Comparison of ENCODE assay signal across 24 cellular contexts in the genomic region with DNA sequence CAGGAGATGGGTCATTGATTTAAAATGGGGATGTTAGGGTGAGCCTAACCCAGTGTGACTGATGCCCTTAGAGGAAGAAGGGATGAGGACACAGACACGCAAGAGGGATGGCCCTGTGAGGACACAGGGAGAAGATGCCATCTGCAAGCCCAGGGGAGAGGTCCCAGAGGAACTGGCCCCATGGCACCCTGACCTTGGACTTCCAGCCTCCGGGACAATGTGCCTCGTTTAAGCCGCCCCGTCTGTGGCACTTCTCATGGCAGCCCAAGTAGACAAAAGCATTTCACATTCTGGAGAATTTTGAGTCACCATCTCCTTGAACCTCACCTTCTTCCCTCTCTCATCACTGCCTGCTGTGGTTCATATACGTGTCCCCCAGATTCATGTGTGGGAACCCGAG. TPM values are rescaled to one million over a fixed set of nuclear protein-coding genes. Genes with fewer than 3 reads are reported as not detected.
"Had no signal": no experiment of that assay in that cellular context is flagged by ENCODE, and none has a peak within 500 bp of the region (broad histone marks: within the 10 kb centered on the region; RNA-seq: fewer than 3 reads in every experiment).

No MANE protein-coding gene starts in this region.

- H3K4me1 Mint-ChIP-seq: natural killer cell, WTC11 had no signal

- H3K27me3 Mint-ChIP-seq: activated naive CD4-positive, alpha-beta T cell treated with anti-CD3 and anti-CD28 coated beads, Interleukin-2, amount 50 U/mL, for 24 hours had no signal

- H3K36me3 ChIP-seq: cardiac muscle cell, left ventricle myocardium inferior, prostate gland, thyroid gland had no signal

- H3K4me1 ChIP-seq: body of pancreas, foreskin keratinocyte, left ventricle myocardium inferior, prostate gland had no signal

- ATAC-seq: activated T-cell treated with anti-CD3 and anti-CD28 coated beads, Interleukin-2, amount 50 U/mL, for 72 hours; body of pancreas; foreskin keratinocyte; WTC11 had no signal

- H3K27ac Mint-ChIP-seq: activated CD4-positive, alpha-beta memory T cell treated with anti-CD3 and anti-CD28 coated beads for 36 hours; activated T-cell treated with anti-CD3 and anti-CD28 coated beads, Interleukin-2, amount 50 U/mL, for 72 hours; dendritic cell treated with granulocyte-macrophage colony-stimulating factor and Interleukin-4, amounts not matched to agents 40 ng/mL and 50 ng/mL, for 4 days; natural killer cell; stimulated activated naive CD8-positive, alpha-beta T cell treated with anti-CD3 and anti-CD28 coated beads, Interleukin-15, Interleukin-2, amounts not matched to agents 100 ng/mL and 50 ng/mL, for 24 hours; WTC11 had no signal

- H3K9me3 ChIP-seq: body of pancreas, prostate gland, thyroid gland had no signal

- H3K27ac ChIP-seq: body of pancreas, cardiac muscle cell, foreskin keratinocyte, left ventricle myocardium inferior, prostate gland, thyroid gland had no signal

- H3K27me3 ChIP-seq: body of pancreas, thyroid gland had no signal

- H3K4me3 ChIP-seq: body of pancreas, cardiac muscle cell, left ventricle myocardium inferior, prostate gland, thyroid gland had no signal

- DNase-seq: activated CD4-positive, alpha-beta T cell treated with anti-CD3 and anti-CD28 coated beads for 48 hours; activated gamma-delta T cell treated with Interleukin-2 at 50 U/mL for 16 hours; activated T-cell treated with anti-CD3 and anti-CD28 coated beads, Interleukin-2, amount 50 U/mL, for 72 hours; anterior cingulate cortex; body of pancreas; effector CD4-positive, alpha-beta T cell; erythroblast; foreskin keratinocyte; left ventricle myocardium inferior; midbrain; natural killer cell; stimulated activated CD4-positive, alpha-beta T cell treated with anti-CD3 and anti-CD28 coated beads, Interleukin-12 subunit alpha, Interleukin-12 subunit beta, amount 100 ng/mL, for 4 hours; stimulated activated CD4-positive, alpha-beta T cell treated with anti-CD3 and anti-CD28 coated beads, Interleukin-4, amount 100 ng/mL, for 4 hours; substantia nigra; T1000; thyroid gland had no signal

- H3K4me3 Mint-ChIP-seq: activated CD4-positive, alpha-beta memory T cell treated with anti-CD3 and anti-CD28 coated beads for 36 hours; activated naive CD4-positive, alpha-beta T cell treated with anti-CD3 and anti-CD28 coated beads, Interleukin-2, amount 50 U/mL, for 24 hours; activated T-cell treated with anti-CD3 and anti-CD28 coated beads, Interleukin-2, amount 50 U/mL, for 72 hours; dendritic cell treated with granulocyte-macrophage colony-stimulating factor and Interleukin-4, amounts not matched to agents 40 ng/mL and 50 ng/mL, for 4 days; natural killer cell; stimulated activated naive CD8-positive, alpha-beta T cell treated with anti-CD3 and anti-CD28 coated beads, Interleukin-15, Interleukin-2, amounts not matched to agents 100 ng/mL and 50 ng/mL, for 24 hours; WTC11 had no signal

- H3K9me3 Mint-ChIP-seq: activated naive CD4-positive, alpha-beta T cell treated with anti-CD3 and anti-CD28 coated beads, Interleukin-2, amount 50 U/mL, for 24 hours; natural killer cell had no signal

- H3K36me3 Mint-ChIP-seq: activated CD4-positive, alpha-beta memory T cell treated with anti-CD3 and anti-CD28 coated beads for 36 hours; natural killer cell had no signal

RNA-seq across cellular contexts. Expression of a gene that starts 20.1 kb away (rescaled TPM):
- total RNA-seq: lung microvascular endothelial cell had no signal
